Comparison of ENCODE assay signal across 8 cellular contexts in genomic region chr1:167120899-167121298, GRCh38. TPM values are rescaled to one million over a fixed set of nuclear protein-coding genes. Genes with fewer than 3 reads are reported as not detected.
DNase-seq lines count a peak whose midpoint lies in the region; ATAC-seq and TF ChIP-seq lines count a peak whose summit lies in the region.

No MANE protein-coding gene starts in this region.

- no peak overlapping the region for H3K27ac Mint-ChIP-seq in activated CD8-positive, alpha-beta T cell treated with anti-CD3 and anti-CD28 coated beads, Interleukin-2, amount 10 ng/mL, durations not matched to agents 7 days and 5 days

- H3K36me3 Mint-ChIP-seq in activated CD8-positive, alpha-beta T cell treated with anti-CD3 and anti-CD28 coated beads, Interleukin-2, amount 10 ng/mL, durations not matched to agents 7 days and 5 days (ENCODE audit: low read depth), result no peaks in the 10 kb centered on the region

- DNase-seq in HFF-Myc (ENCODE audit: extremely low read depth, low read depth) (no peak), fibroblast of mammary gland (ENCODE audit: low read depth) (no peak), skeletal muscle cell (ENCODE audit: low read depth) (no peak), NCI-H187 treated with DMSO at 0.1 percent for 48 hours (lab: John Stamatoyannopoulos, UW) (no peak)
- no peak for DNase-seq in activated CD8-positive, alpha-beta T cell treated with anti-CD3 and anti-CD28 coated beads, Interleukin-2, amount 10 ng/mL, durations not matched to agents 7 days and 5 days

- CTCF ChIA-PET in activated CD8-positive, alpha-beta T cell treated with anti-CD3 and anti-CD28 coated beads, Interleukin-2, amount 10 ng/mL, durations not matched to agents 7 days and 5 days (lab: Charles Lee), result interaction anchor here (0.7 to 2.4 kb wide), 8 partner anchors 10 to 378 kb away, joined by 3 to 24 read pairs (median 3); no protein-coding TSS in a partner anchor

- TF ChIP-seq CTCF in HFF-Myc (IDR thresholded peaks at IDR 0.05; ENCODE audit: low read depth, low read length, missing control alignments) (no peak), fibroblast of mammary gland (conservative IDR thresholded peaks at IDR 0.05; ENCODE audit: control insufficient read depth, insufficient read depth, low read depth, low read length) (no peak)

- H3K4me1 Mint-ChIP-seq in activated CD8-positive, alpha-beta T cell treated with anti-CD3 and anti-CD28 coated beads, Interleukin-2, amount 10 ng/mL, durations not matched to agents 7 days and 5 days (ENCODE audit: low read depth), result peaks cover 9% of the 10 kb centered on the region

- H3K4me3 Mint-ChIP-seq in activated CD8-positive, alpha-beta T cell treated with anti-CD3 and anti-CD28 coated beads, Interleukin-2, amount 10 ng/mL, durations not matched to agents 7 days and 5 days, result peak overlapping the region; percentile 74

- H3K27me3 Mint-ChIP-seq in activated CD8-positive, alpha-beta T cell treated with anti-CD3 and anti-CD28 coated beads, Interleukin-2, amount 10 ng/mL, durations not matched to agents 7 days and 5 days (ENCODE audit: low read depth), result peaks cover 9% of the 10 kb centered on the region

- H3K9me3 Mint-ChIP-seq in activated CD8-positive, alpha-beta T cell treated with anti-CD3 and anti-CD28 coated beads, Interleukin-2, amount 10 ng/mL, durations not matched to agents 7 days and 5 days (ENCODE audit: insufficient read depth), result no peaks in the 10 kb centered on the region

- no peak for ATAC-seq in activated CD8-positive, alpha-beta T cell treated with anti-CD3 and anti-CD28 coated beads, Interleukin-2, amount 10 ng/mL, durations not matched to agents 7 days and 5 days
- ATAC-seq in GM19463 (IDR thresholded peaks at IDR 0.05; ENCODE audit: unreplicated experiment) (no peak), HG02571 (IDR thresholded peaks at IDR 0.05; ENCODE audit: unreplicated experiment) (no peak), HG02763 (IDR thresholded peaks at IDR 0.05; ENCODE audit: unreplicated experiment) (no peak)

- POLR2A ChIA-PET in activated CD8-positive, alpha-beta T cell treated with anti-CD3 and anti-CD28 coated beads, Interleukin-2, amount 10 ng/mL, durations not matched to agents 7 days and 5 days (lab: Charles Lee), result no interaction called here

- H3K4me3 ChIP-seq in HFF-Myc (replicated peaks; ENCODE audit: low read depth, low read length) (peak overlapping the region; percentile 12; the same call in 1 of the 2 replicates), fibroblast of mammary gland (ENCODE audit: control insufficient read depth, low read depth, low read length) (peak overlapping the region; percentile 7), skeletal muscle cell (ENCODE audit: low read depth, low read length) (peak overlapping the region; percentile 23)

RNA-seq across cellular contexts. Expression of gene STYXL2, which starts 27.0 kb away (rescaled TPM):
- not detected for total RNA-seq in activated CD8-positive, alpha-beta T cell treated with anti-CD3 and anti-CD28 coated beads, Interleukin-2, amount 10 ng/mL, durations not matched to agents 7 days and 5 days

RNA-seq across cellular contexts. Expression of gene GPA33, which starts 30.7 kb away (rescaled TPM):
- total RNA-seq in activated CD8-positive, alpha-beta T cell treated with anti-CD3 and anti-CD28 coated beads, Interleukin-2, amount 10 ng/mL, durations not matched to agents 7 days and 5 days, result under 1 TPM; 0.16 to 0.24 TPM
